1 cellular context compared by ENCODE assay signal in the genomic region with DNA sequence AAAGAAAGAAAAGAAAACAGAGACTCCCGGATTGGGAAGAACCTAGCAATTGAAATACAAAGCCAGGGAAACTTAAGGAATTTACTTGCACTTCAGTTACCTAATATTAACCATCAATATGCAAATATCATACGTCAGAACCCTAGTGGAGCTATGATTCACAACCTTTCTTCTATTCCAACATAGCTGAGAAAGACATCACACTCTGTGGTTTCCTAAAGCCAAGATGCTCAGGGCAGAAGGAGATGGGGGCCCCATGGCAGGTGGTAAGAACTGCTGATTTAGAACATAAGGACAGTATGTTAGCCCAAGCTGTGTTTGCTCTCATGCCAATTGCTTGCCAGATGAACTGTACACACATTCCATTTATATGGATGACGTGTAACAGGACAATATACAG.
TF ChIP-seq lines count a peak whose summit lies in the region.

No MANE protein-coding gene starts in this region.

TF ChIP-seq in GM12878, 131 proteins besides CTCF, POLR2A, EP300 and RAD21 (continued from another document and continues in another):
- 0 out of 2 replicates have a peak, but pooled peaks have one; percentile 34 for TF ChIP-seq JUNB (IDR thresholded peaks at IDR 0.05)
- TF ChIP-seq SPI1 (IDR thresholded peaks at IDR 0.05; ENCODE audit: borderline replicate concordance, insufficient read depth, low read depth, low read length) = no peak
- peak; percentile 82 for TF ChIP-seq EED (IDR thresholded peaks at IDR 0.05; ENCODE audit: low read depth)
- no peak for TF ChIP-seq ESRRA (IDR thresholded peaks at IDR 0.05; ENCODE audit: low read length)
- TF ChIP-seq MTA2 (IDR thresholded peaks at IDR 0.05; ENCODE audit: low read depth) = no peak
- no peak for TF ChIP-seq MYC (IDR thresholded peaks at IDR 0.05; ENCODE audit: insufficient read depth, insufficient read length, insufficient replicate concordance, low read length, severe bottlenecking)
- TF ChIP-seq TCF12 (IDR thresholded peaks at IDR 0.05; ENCODE audit: low read depth, low read length) = 0 out of 2 replicates have a peak, but pooled peaks have one; percentile 51
- TF ChIP-seq ZBED1 (IDR thresholded peaks at IDR 0.05; ENCODE audit: borderline replicate concordance) = no peak
- TF ChIP-seq KLF5 (IDR thresholded peaks at IDR 0.05; ENCODE audit: partially characterized antibody) = no peak
- no peak for TF ChIP-seq ZNF592 (IDR thresholded peaks at IDR 0.05)
- no peak for TF ChIP-seq SMAD5 (IDR thresholded peaks at IDR 0.05; ENCODE audit: low read depth)
- TF ChIP-seq, protein P1, sequence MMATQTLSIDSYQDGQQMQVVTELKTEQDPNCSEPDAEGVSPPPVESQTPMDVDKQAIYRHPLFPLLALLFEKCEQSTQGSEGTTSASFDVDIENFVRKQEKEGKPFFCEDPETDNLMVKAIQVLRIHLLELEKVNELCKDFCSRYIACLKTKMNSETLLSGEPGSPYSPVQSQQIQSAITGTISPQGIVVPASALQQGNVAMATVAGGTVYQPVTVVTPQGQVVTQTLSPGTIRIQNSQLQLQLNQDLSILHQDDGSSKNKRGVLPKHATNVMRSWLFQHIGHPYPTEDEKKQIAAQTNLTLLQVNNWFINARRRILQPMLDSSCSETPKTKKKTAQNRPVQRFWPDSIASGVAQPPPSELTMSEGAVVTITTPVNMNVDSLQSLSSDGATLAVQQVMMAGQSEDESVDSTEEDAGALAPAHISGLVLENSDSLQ (IDR thresholded peaks at IDR 0.05) = no peak
- TF ChIP-seq CREB1 (IDR thresholded peaks at IDR 0.05; ENCODE audit: low read depth) = peak; percentile 86
- TF ChIP-seq RBBP5 (conservative IDR thresholded peaks at IDR 0.05) = no peak
- TF ChIP-seq CEBPB (IDR thresholded peaks at IDR 0.05; ENCODE audit: borderline replicate concordance in 1 of 2, low read depth in 2 of 2, low read length in 2 of 2) = no peak
- TF ChIP-seq NFIC (IDR thresholded peaks at IDR 0.05; ENCODE audit: low read depth, low read length) = peak; percentile 60; the same call in 1 of the 2 replicates
- TF ChIP-seq SRF (IDR thresholded peaks at IDR 0.05; ENCODE audit: low read depth in 2 of 2, low read length in 2 of 2) = no peak
- TF ChIP-seq ZNF207 (IDR thresholded peaks at IDR 0.05; ENCODE audit: borderline replicate concordance) = no peak
- no peak for TF ChIP-seq ATF7 (IDR thresholded peaks at IDR 0.05; ENCODE audit: low read depth)
- no peak for TF ChIP-seq PAX8 (IDR thresholded peaks at IDR 0.05)
- no peak for TF ChIP-seq FOXM1 (IDR thresholded peaks at IDR 0.05; ENCODE audit: low read depth, low read length)
- TF ChIP-seq SP1 (IDR thresholded peaks at IDR 0.05; ENCODE audit: low read depth, low read length) = peak; percentile 16
- no peak for TF ChIP-seq BACH1 (IDR thresholded peaks at IDR 0.05; ENCODE audit: borderline replicate concordance)
- no peak for TF ChIP-seq NR2C1 (IDR thresholded peaks at IDR 0.05)
- no peak for TF ChIP-seq BRCA1 (IDR thresholded peaks at IDR 0.05; ENCODE audit: low read depth, low read length)
- TF ChIP-seq IKZF2 (IDR thresholded peaks at IDR 0.05) = peak; percentile 25 to 34; a peak in 2 of 4 replicates
- 0 out of 2 replicates have a peak, but pooled peaks have one; percentile 48 for TF ChIP-seq CBFB (IDR thresholded peaks at IDR 0.05; ENCODE audit: low read depth)
- TF ChIP-seq NR2F1 (conservative IDR thresholded peaks at IDR 0.05) = no peak
- no peak for TF ChIP-seq REST (IDR thresholded peaks at IDR 0.05; ENCODE audit: low read depth, low read length)
- TF ChIP-seq SREBF1 (IDR thresholded peaks at IDR 0.05; ENCODE audit: low read length) = no peak
- TF ChIP-seq STAT1 (conservative IDR thresholded peaks at IDR 0.05) = no peak
- no peak for TF ChIP-seq EZH2 (IDR thresholded peaks at IDR 0.05; ENCODE audit: borderline replicate concordance, control insufficient read depth, low read depth, low read length)
- TF ChIP-seq RUNX3 (IDR thresholded peaks at IDR 0.05; ENCODE audit: low read length) = peak; percentile 91
- no peak for TF ChIP-seq SMAD1 (IDR thresholded peaks at IDR 0.05; ENCODE audit: low read depth, partially characterized antibody)
- TF ChIP-seq, protein P2, sequence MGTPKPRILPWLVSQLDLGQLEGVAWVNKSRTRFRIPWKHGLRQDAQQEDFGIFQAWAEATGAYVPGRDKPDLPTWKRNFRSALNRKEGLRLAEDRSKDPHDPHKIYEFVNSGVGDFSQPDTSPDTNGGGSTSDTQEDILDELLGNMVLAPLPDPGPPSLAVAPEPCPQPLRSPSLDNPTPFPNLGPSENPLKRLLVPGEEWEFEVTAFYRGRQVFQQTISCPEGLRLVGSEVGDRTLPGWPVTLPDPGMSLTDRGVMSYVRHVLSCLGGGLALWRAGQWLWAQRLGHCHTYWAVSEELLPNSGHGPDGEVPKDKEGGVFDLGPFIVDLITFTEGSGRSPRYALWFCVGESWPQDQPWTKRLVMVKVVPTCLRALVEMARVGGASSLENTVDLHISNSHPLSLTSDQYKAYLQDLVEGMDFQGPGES (IDR thresholded peaks at IDR 0.05) = no peak
- TF ChIP-seq, protein P3, sequence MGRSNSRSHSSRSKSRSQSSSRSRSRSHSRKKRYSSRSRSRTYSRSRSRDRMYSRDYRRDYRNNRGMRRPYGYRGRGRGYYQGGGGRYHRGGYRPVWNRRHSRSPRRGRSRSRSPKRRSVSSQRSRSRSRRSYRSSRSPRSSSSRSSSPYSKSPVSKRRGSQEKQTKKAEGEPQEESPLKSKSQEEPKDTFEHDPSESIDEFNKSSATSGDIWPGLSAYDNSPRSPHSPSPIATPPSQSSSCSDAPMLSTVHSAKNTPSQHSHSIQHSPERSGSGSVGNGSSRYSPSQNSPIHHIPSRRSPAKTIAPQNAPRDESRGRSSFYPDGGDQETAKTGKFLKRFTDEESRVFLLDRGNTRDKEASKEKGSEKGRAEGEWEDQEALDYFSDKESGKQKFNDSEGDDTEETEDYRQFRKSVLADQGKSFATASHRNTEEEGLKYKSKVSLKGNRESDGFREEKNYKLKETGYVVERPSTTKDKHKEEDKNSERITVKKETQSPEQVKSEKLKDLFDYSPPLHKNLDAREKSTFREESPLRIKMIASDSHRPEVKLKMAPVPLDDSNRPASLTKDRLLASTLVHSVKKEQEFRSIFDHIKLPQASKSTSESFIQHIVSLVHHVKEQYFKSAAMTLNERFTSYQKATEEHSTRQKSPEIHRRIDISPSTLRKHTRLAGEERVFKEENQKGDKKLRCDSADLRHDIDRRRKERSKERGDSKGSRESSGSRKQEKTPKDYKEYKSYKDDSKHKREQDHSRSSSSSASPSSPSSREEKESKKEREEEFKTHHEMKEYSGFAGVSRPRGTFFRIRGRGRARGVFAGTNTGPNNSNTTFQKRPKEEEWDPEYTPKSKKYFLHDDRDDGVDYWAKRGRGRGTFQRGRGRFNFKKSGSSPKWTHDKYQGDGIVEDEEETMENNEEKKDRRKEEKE (IDR thresholded peaks at IDR 0.05) = no peak
- no peak for TF ChIP-seq HDAC6 (IDR thresholded peaks at IDR 0.05; ENCODE audit: unreplicated experiment)
- TF ChIP-seq ZNF687 (IDR thresholded peaks at IDR 0.05) = no peak
- TF ChIP-seq DPF2 (IDR thresholded peaks at IDR 0.05) = no peak
- no peak for TF ChIP-seq TAF1 (IDR thresholded peaks at IDR 0.05; ENCODE audit: borderline replicate concordance, low read depth, low read length)
- no peak for TF ChIP-seq BMI1 (IDR thresholded peaks at IDR 0.05; ENCODE audit: borderline replicate concordance)
- no peak for TF ChIP-seq ZNF622 (IDR thresholded peaks at IDR 0.05)
- TF ChIP-seq, protein P4, sequence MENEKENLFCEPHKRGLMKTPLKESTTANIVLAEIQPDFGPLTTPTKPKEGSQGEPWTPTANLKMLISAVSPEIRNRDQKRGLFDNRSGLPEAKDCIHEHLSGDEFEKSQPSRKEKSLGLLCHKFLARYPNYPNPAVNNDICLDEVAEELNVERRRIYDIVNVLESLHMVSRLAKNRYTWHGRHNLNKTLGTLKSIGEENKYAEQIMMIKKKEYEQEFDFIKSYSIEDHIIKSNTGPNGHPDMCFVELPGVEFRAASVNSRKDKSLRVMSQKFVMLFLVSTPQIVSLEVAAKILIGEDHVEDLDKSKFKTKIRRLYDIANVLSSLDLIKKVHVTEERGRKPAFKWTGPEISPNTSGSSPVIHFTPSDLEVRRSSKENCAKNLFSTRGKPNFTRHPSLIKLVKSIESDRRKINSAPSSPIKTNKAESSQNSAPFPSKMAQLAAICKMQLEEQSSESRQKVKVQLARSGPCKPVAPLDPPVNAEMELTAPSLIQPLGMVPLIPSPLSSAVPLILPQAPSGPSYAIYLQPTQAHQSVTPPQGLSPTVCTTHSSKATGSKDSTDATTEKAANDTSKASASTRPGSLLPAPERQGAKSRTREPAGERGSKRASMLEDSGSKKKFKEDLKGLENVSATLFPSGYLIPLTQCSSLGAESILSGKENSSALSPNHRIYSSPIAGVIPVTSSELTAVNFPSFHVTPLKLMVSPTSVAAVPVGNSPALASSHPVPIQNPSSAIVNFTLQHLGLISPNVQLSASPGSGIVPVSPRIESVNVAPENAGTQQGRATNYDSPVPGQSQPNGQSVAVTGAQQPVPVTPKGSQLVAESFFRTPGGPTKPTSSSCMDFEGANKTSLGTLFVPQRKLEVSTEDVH (IDR thresholded peaks at IDR 0.05; ENCODE audit: low read depth, partially characterized antibody) = no peak
- TF ChIP-seq POLR2AphosphoS2 (IDR thresholded peaks at IDR 0.05; ENCODE audit: low read depth, low read length) = no peak
- TF ChIP-seq PAX5 (IDR thresholded peaks at IDR 0.05; ENCODE audit: borderline replicate concordance, low read depth, low read length) = no peak
